In genomic region chr6:146027586-146028249, GRCh38 we compare ENCODE assay signal across 12 cellular contexts. TPM values are rescaled to one million over a fixed set of nuclear protein-coding genes. Genes with fewer than 3 reads are reported as not detected.
DNase-seq lines count a peak whose midpoint lies in the region; ATAC-seq and TF ChIP-seq lines count a peak whose summit lies in the region.
"Had no signal": no experiment of that assay in that cellular context is flagged by ENCODE, and none has a peak within 500 bp of the region (broad histone marks: within the 10 kb centered on the region; RNA-seq: fewer than 3 reads in every experiment).

No MANE protein-coding gene starts in this region.

- H3K27ac ChIP-seq in heart right ventricle = no peak overlapping the region
- H3K27ac ChIP-seq in left ventricle myocardium inferior (replicated peaks) = no peak overlapping the region
- no peak overlapping the region for H3K27ac ChIP-seq in iPS-18a (ENCODE audit: low read length)

- WGBS in heart right ventricle, 2 donors = 3 to 4% methylated on average over 31 of the region's 31 CpGs

- H3K36me3 ChIP-seq in heart right ventricle = no peaks in the 10 kb centered on the region
- H3K36me3 ChIP-seq in left ventricle myocardium inferior = no peaks in the 10 kb centered on the region
- no peaks in the 10 kb centered on the region for H3K36me3 ChIP-seq in iPS-18a (ENCODE audit: control insufficient read depth, low read depth, low read length)

- DNase-seq in heart right ventricle = no peak
- no peak for DNase-seq in left ventricle myocardium inferior
- peak; percentile 9 for DNase-seq in SK-MEL-5 (ENCODE audit: low read depth, low spot score)
- no peak for DNase-seq in type B pancreatic cell (ENCODE audit: extremely low spot score, unreplicated experiment)
- DNase-seq in HPDE6-E6E7 (ENCODE audit: extremely low spot score) = no peak
- no peak for DNase-seq in NOMO-1 treated with dmso at 0.1 percent for 144 hours (lab: John Stamatoyannopoulos, UW; ENCODE audit: unreplicated experiment)
- DNase-seq in activated naive CD4-positive, alpha-beta T cell treated with anti-CD3 and anti-CD28 coated beads, Interleukin-2, amount 50 U/mL, for 16 hours = no peak

- intact Hi-C loops in heart right ventricle (cut with DNase I) = no loop called here
- intact Hi-C loops in left ventricle myocardium inferior (cut with micrococcal nuclease) = no loop called here

- ATAC-seq in heart right ventricle = peak in 5 of 8 donors; percentile 15 to 59 (median 41)

- peaks cover 72% of the 10 kb centered on the region for H3K27me3 Mint-ChIP-seq in type B pancreatic cell

- in situ Hi-C loops in SK-MEL-5 (cut with HindIII; ENCODE audit: low pct_unique_long_range_greater_than_20kb, low sequenced_read_pairs) = no loop called here

- no peaks in the 10 kb centered on the region for H3K36me3 Mint-ChIP-seq in type B pancreatic cell
- H3K36me3 Mint-ChIP-seq: CD4-positive, CD25-positive, alpha-beta regulatory T cell had no signal

- H3K9me3 Mint-ChIP-seq in type B pancreatic cell = no peaks in the 10 kb centered on the region
- H3K9me3 Mint-ChIP-seq: activated B cell treated with CpG ODN at 0.5 μM for 24 hours had no signal

- H3K27ac Mint-ChIP-seq in type B pancreatic cell = no peak overlapping the region
- H3K27ac Mint-ChIP-seq: activated B cell treated with CpG ODN at 0.5 μM for 24 hours; CD4-positive, CD25-positive, alpha-beta regulatory T cell had no signal

- no peaks in the 10 kb centered on the region for H3K4me1 ChIP-seq in heart right ventricle
- peaks cover 5% of the 10 kb centered on the region for H3K4me1 ChIP-seq in left ventricle myocardium inferior
- H3K4me1 ChIP-seq in iPS-18a (ENCODE audit: control insufficient read depth, low read depth, low read length) = no peaks in the 10 kb centered on the region

- H3K4me1 Mint-ChIP-seq in type B pancreatic cell (ENCODE audit: unreplicated experiment) = no peaks in the 10 kb centered on the region

- H3K4me3 ChIP-seq in heart right ventricle = no peak overlapping the region
- no peak overlapping the region for H3K4me3 ChIP-seq in left ventricle myocardium inferior
- peak overlapping the region; percentile 83 for H3K4me3 ChIP-seq in iPS-18a (ENCODE audit: low read length)

- no peak for TF ChIP-seq CTCF in heart right ventricle (IDR thresholded peaks at IDR 0.05)
- TF ChIP-seq CTCF in left ventricle myocardium inferior (IDR thresholded peaks at IDR 0.05; ENCODE audit: borderline replicate concordance) = no peak
- TF ChIP-seq CTCF in type B pancreatic cell (conservative IDR thresholded peaks at IDR 0.05) = peak; percentile 14

- H3K4me3 Mint-ChIP-seq in type B pancreatic cell = peak overlapping the region; percentile 84
- H3K4me3 Mint-ChIP-seq: activated B cell treated with CpG ODN at 0.5 μM for 24 hours had no signal

- H3K9me3 ChIP-seq in heart right ventricle = peaks cover 0 to 2% (median 0%) of the 10 kb centered on the region in 11 donors
- no peaks in the 10 kb centered on the region for H3K9me3 ChIP-seq in left ventricle myocardium inferior (replicated peaks)
- H3K9me3 ChIP-seq in iPS-18a (ENCODE audit: control insufficient read depth, low read depth, low read length) = no peaks in the 10 kb centered on the region

- no peak overlapping the region for H3K9ac ChIP-seq in iPS-18a (ENCODE audit: low read length)

- H3K27me3 ChIP-seq in heart right ventricle = peaks cover 0 to 63% (median 49%) of the 10 kb centered on the region in 7 donors
- peaks cover 78% of the 10 kb centered on the region for H3K27me3 ChIP-seq in left ventricle myocardium inferior (ENCODE audit: low read depth)
- H3K27me3 ChIP-seq in iPS-18a (ENCODE audit: control insufficient read depth, insufficient read depth, low read length) = peaks cover 51% of the 10 kb centered on the region

RNA-seq across cellular contexts. Expression of gene GRM1, which starts 1.1 kb away (rescaled TPM):
- total RNA-seq in heart right ventricle (1 to 10 TPM; 1.1 to 8.3 (median 4.8) TPM), left ventricle myocardium inferior (6.7 TPM), type B pancreatic cell (ENCODE audit: low replicate concordance) (0.39 and 0.43 TPM in 2 replicates)
- under 1 TPM; 0.26 to 0.44 TPM for polyA plus RNA-seq in heart right ventricle
- total RNA-seq in SK-MEL-5 (2014; rRNA removed; shearing (Covaris generic)) = 0.13 and 0.26 TPM in 2 replicates
- 0.24 and 0.31 TPM in 2 replicates for polyA plus RNA-seq in SK-MEL-5 (2015; cell fraction: cytosol; rRNA removed)
- polyA plus RNA-seq in SK-MEL-5 (2015; cell fraction: nucleus; rRNA removed) = 0.22 and 1.4 TPM in 2 replicates
- total RNA-seq: activated B cell treated with CpG ODN at 0.5 μM for 24 hours; CD4-positive, CD25-positive, alpha-beta regulatory T cell; HT-29; mononuclear cell had no signal
